22 cellular contexts compared by ENCODE assay signal in genomic region chr1:41345434-41346075, GRCh38. TPM values are rescaled to one million over a fixed set of nuclear protein-coding genes. Genes with fewer than 3 reads are reported as not detected.
A peak's percentile ranks its signal among the peaks of the same experiment; 100 is the strongest.
DNase-seq lines count a peak whose midpoint lies in the region; ATAC-seq and TF ChIP-seq lines count a peak whose summit lies in the region.
"Had no signal": no experiment of that assay in that cellular context is flagged by ENCODE, and none has a peak within 500 bp of the region (broad histone marks: within the 10 kb centered on the region; RNA-seq: fewer than 3 reads in every experiment).

No MANE protein-coding gene starts in this region.

- no peak overlapping the region for H3K4ac ChIP-seq in trophoblast cell (ENCODE audit: low read depth, low read length)

- H3K23ac ChIP-seq in trophoblast cell (ENCODE audit: low read length): no peak overlapping the region

- H2BK5ac ChIP-seq in trophoblast cell (ENCODE audit: low read depth, low read length, poor library complexity): peak overlapping the region; percentile 11

- H4K12ac ChIP-seq in trophoblast cell (ENCODE audit: low read depth, low read length): no peak overlapping the region

- H3K27me3 Mint-ChIP-seq in T-helper 17 cell (peaks cover 60% of the 10 kb centered on the region), endodermal cell (ENCODE audit: insufficient read depth) (peaks cover 31% of the 10 kb centered on the region)

- H3K36me3 Mint-ChIP-seq in T-helper 17 cell (ENCODE audit: low read depth) (peaks cover 10% of the 10 kb centered on the region), endodermal cell (ENCODE audit: low read depth) (no peaks in the 10 kb centered on the region)
- H3K36me3 Mint-ChIP-seq: CD8-positive, alpha-beta T cell had no signal

- no peaks in the 10 kb centered on the region for H3K9me3 Mint-ChIP-seq in endodermal cell

- H3K27ac ChIP-seq in endodermal cell (ENCODE audit: low read depth, low read length) (no peak overlapping the region), trophoblast cell (ENCODE audit: low read depth, low read length) (no peak overlapping the region)
- H3K27ac ChIP-seq: RWPE1 had no signal

- H3K9ac ChIP-seq in endodermal cell (ENCODE audit: extremely low read depth, low read length, poor library complexity, severe bottlenecking) (no peak overlapping the region), trophoblast cell (ENCODE audit: low read length) (no peak overlapping the region)

- TF ChIP-seq CTCF in GM12865 (IDR thresholded peaks at IDR 0.05; ENCODE audit: insufficient read depth, low read depth, low read length, missing control alignments) (no peak), endodermal cell (conservative IDR thresholded peaks at IDR 0.05) (no peak)

- peaks cover 8% of the 10 kb centered on the region for H3K4me1 Mint-ChIP-seq in T-helper 17 cell
- peaks cover 38% of the 10 kb centered on the region for H3K4me1 Mint-ChIP-seq in endodermal cell

- no peak for ATAC-seq in T-helper 17 cell
- ATAC-seq: CD8-positive, alpha-beta T cell had no signal

- H2BK120ac ChIP-seq in trophoblast cell (ENCODE audit: insufficient read depth, low read length, poor library complexity): no peak overlapping the region

- H3K4me2 ChIP-seq in trophoblast cell (ENCODE audit: low read length): no peak overlapping the region

- DNase-seq in GM12865 (ENCODE audit: low read depth) (peak; percentile 41), T-helper 17 cell (no peak), endodermal cell (peak; percentile 19), trophoblast cell (no peak), mucosa of gallbladder (ENCODE audit: low spot score) (no peak)
- DNase-seq in stimulated activated CD4-positive, alpha-beta T cell treated with anti-CD3 and anti-CD28 coated beads, Interleukin-4, amount 100 ng/mL, for 4 hours: no peak
- no peak for DNase-seq in activated effector memory CD4-positive, alpha-beta T cell treated with anti-CD3 and anti-CD28 coated beads, Interleukin-2, amount 50 U/mL, for 16 hours
- no peak for DNase-seq in stimulated activated CD4-positive, alpha-beta T cell treated with anti-CD3 and anti-CD28 coated beads, Interleukin-2, amount 100 ng/mL, for 24 hours
- DNase-seq: AML-193; C1 segment of cervical spinal cord; DND-41; KBM-7; NCI-H1092 treated with DMSO at 0.1 percent for 48 hours; NCI-H1436 treated with DMSO at 0.1 percent for 48 hours; NCI-H1930; NCI-H510A; NCI-H748 treated with DMSO at 0.1 percent for 48 hours; NK-92 treated with Interleukin-12 subunit alpha and Interleukin-12 subunit beta, amount 100 ng/mL, for 24 hours; SHP77 treated with DMSO at 0.1 percent for 48 hours had no signal

- WGBS in endodermal cell (ENCODE audit: insufficient coverage in 1 of 2, insufficient read length in 1 of 2), 2 experiments: 83 to 93% methylated on average over 4 of the region's 4 CpGs
- WGBS in trophoblast cell (ENCODE audit: extremely low coverage, insufficient coverage, insufficient read length): no CpG with 5 or more reads among the region's 4 CpGs

- H3K4me3 ChIP-seq in GM12865 (ENCODE audit: low read depth, low read length): no peak overlapping the region
- H3K4me3 ChIP-seq in endodermal cell (ENCODE audit: low read length): no peak overlapping the region
- H3K4me3 ChIP-seq in trophoblast cell (ENCODE audit: low read depth, low read length): no peak overlapping the region

- no peak overlapping the region for H3K4me3 Mint-ChIP-seq in T-helper 17 cell
- no peak overlapping the region for H3K4me3 Mint-ChIP-seq in endodermal cell
- H3K4me3 Mint-ChIP-seq: CD8-positive, alpha-beta T cell had no signal

- no peak overlapping the region for H2AFZ ChIP-seq in trophoblast cell (ENCODE audit: insufficient read depth, low read length, poor library complexity)

- H3K18ac ChIP-seq in trophoblast cell (ENCODE audit: low read length): no peak overlapping the region

- H3K9me3 ChIP-seq in T-helper 17 cell (ENCODE audit: control insufficient read depth, low read length, poor library complexity, severe bottlenecking): no peaks in the 10 kb centered on the region
- H3K9me3 ChIP-seq in endodermal cell (ENCODE audit: control insufficient read depth, low read length): no peaks in the 10 kb centered on the region
- H3K9me3 ChIP-seq in trophoblast cell (ENCODE audit: insufficient read depth, low read depth, low read length): no peaks in the 10 kb centered on the region

- H3K4me1 ChIP-seq in endodermal cell (ENCODE audit: control insufficient read depth, insufficient read depth, low read length) (peaks cover 9% of the 10 kb centered on the region), trophoblast cell (ENCODE audit: control insufficient read depth in 1 of 2, insufficient read depth in 2 of 2, low read length in 2 of 2) (peaks cover 8 to 11% of the 10 kb centered on the region in 2 experiments)

- H3K79me1 ChIP-seq in trophoblast cell (ENCODE audit: low read length): peaks cover 13% of the 10 kb centered on the region

- no peak overlapping the region for H2AK5ac ChIP-seq in trophoblast cell (ENCODE audit: low read length)

- no peak overlapping the region for H4K8ac ChIP-seq in trophoblast cell (ENCODE audit: low read depth, low read length)

- H3K36me3 ChIP-seq in endodermal cell (ENCODE audit: control insufficient read depth, insufficient read depth, low read length) (no peaks in the 10 kb centered on the region), trophoblast cell (ENCODE audit: control insufficient read depth in 1 of 2, insufficient read depth in 2 of 2, low read length in 2 of 2) (no peaks in the 10 kb centered on the region)

- H3K79me2 ChIP-seq in trophoblast cell (ENCODE audit: control insufficient read depth, insufficient read depth, low read length, poor library complexity): no peaks in the 10 kb centered on the region

- H3K14ac ChIP-seq in trophoblast cell (ENCODE audit: low read length): no peak overlapping the region

- H4K91ac ChIP-seq in trophoblast cell (ENCODE audit: low read depth, low read length): peak overlapping the region; percentile 42

- peak overlapping the region; percentile 32 for H2BK12ac ChIP-seq in trophoblast cell (ENCODE audit: low read length)

- H3K27ac Mint-ChIP-seq in T-helper 17 cell: peak overlapping the region; percentile 71
- no peak overlapping the region for H3K27ac Mint-ChIP-seq in endodermal cell
- H3K27ac Mint-ChIP-seq: CD8-positive, alpha-beta T cell had no signal

- H3K27me3 ChIP-seq in endodermal cell (ENCODE audit: control insufficient read depth, insufficient read depth, low read length, poor library complexity, severe bottlenecking) (no peaks in the 10 kb centered on the region), trophoblast cell (ENCODE audit: insufficient read depth, low read length) (no peaks in the 10 kb centered on the region)

RNA-seq across cellular contexts. Expression of gene FOXO6, which starts 15.7 kb away (rescaled TPM):
- total RNA-seq in T-helper 17 cell (1 to 10 TPM in 1 of 2 donors, under 1 TPM in 1; 0.86 to 1.8 TPM), endodermal cell (1 to 10 TPM; 1.7 to 1.8 TPM), mucosa of gallbladder (10.0 TPM)
- 2.9 TPM for polyA plus RNA-seq in endodermal cell (2013, experiment 1 of 2)
- polyA plus RNA-seq in endodermal cell (2013, experiment 2 of 2): 2.8 TPM
- polyA plus RNA-seq in trophoblast cell (2013): 119 and 130 TPM in 2 replicates
- polyA plus RNA-seq: AG04450 had no signal

Comparison
In these comparisons a context has a peak if more than half of its experiments do, and no peak if none do; other contexts are left out.
1. DNase-seq: peak in GM12865 (single experiment) and endodermal cell (single experiment); none in T-helper 17 cell (0 of 3), trophoblast cell (0 of 2), stimulated activated CD4-positive, alpha-beta T cell treated with anti-CD3 and anti-CD28 coated beads, Interleukin-4, amount 100 ng/mL, for 4 hours (0 of 2), activated effector memory CD4-positive, alpha-beta T cell treated with anti-CD3 and anti-CD28 coated beads, Interleukin-2, amount 50 U/mL, for 16 hours (single experiment), mucosa of gallbladder (single experiment) and stimulated activated CD4-positive, alpha-beta T cell treated with anti-CD3 and anti-CD28 coated beads, Interleukin-2, amount 100 ng/mL, for 24 hours (0 of 2).